In the genomic region with DNA sequence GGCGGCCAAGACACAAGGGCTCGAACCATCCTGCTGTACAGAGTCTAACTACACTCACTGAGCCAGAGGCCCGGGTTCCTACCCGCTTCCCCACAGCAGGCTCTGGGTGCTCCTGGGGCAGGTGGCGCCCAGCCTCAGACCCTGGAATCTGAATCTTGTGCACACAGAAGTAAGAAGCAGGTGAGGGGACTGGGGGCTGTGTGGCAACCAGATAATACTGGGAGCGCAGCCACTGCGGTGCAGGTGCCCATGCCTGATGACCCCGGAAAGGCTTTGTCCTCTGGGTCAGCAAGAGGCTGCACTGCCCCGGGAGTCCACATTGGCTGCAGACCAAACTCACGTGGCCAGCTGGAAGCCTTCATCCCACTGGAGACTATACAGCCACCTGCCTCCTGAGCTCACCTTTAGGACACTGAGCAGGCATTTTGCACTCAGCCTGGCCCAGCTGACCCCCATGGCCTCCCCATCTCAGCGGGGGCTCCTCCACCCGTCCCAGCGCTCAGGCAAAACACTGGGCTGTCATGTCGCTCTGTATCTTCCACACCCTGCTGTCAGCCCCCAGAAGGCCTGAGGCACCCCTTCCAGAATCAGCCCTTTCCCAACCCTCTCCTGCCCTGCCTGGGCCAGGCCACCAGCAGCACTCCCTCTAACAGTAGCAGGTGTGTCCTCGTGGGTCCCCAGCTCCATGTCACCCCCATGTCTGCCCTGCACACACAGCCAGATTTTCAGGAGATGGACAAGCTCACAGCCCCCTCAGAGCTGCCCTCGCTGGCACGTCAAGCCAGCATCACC, we compare ENCODE assay signal across 22 cellular contexts.
DNase-seq lines count a peak whose midpoint lies in the region; ATAC-seq, FAIRE-seq and TF ChIP-seq lines count a peak whose summit lies in the region.
"Had no signal": no experiment of that assay in that cellular context is flagged by ENCODE, and none has a peak within 500 bp of the region (broad histone marks: within the 10 kb centered on the region; RNA-seq: fewer than 3 reads in every experiment).

No MANE protein-coding gene starts in this region.

- intact Hi-C loops in kidney (cut with DNase I) (no loop called here), adrenal gland (cut with DNase I) (no loop called here)

- H3K4me3 ChIP-seq in BLaER1 (no peak overlapping the region), RWPE2 (ENCODE audit: severe bottlenecking) (no peak overlapping the region), kidney (ENCODE audit: low read length in 2 of 2) (no peak overlapping the region), osteoblast (ENCODE audit: insufficient read depth, low read length) (no peak overlapping the region), adrenal gland (no peak overlapping the region)
- H3K4me3 ChIP-seq: BLaER1 treated with 17β-estradiol and CSF1 and Interleukin-3, amounts not matched to agents 10 nM and 100 nM; GM23248; HAP-1 had no signal

- no peak for ATAC-seq in RWPE2 (ENCODE audit: low read depth)
- ATAC-seq: SK-N-SH treated with all-trans-retinoic acid at 6 μM for 48 hours had no signal

- WGBS in adrenal gland, 4 donors = 83 to 95% (median 87%) methylated on average over 6 to 17 of the region's 17 CpGs

- H4K20me1 ChIP-seq in BLaER1 (no peaks in the 10 kb centered on the region), osteoblast (ENCODE audit: insufficient read depth, low read length) (no peaks in the 10 kb centered on the region)

- no peaks in the 10 kb centered on the region for H3K27me3 ChIP-seq in BLaER1
- H3K27me3 ChIP-seq in RWPE2 (ENCODE audit: insufficient read depth, poor library complexity, severe bottlenecking) = no peaks in the 10 kb centered on the region
- H3K27me3 ChIP-seq in osteoblast (ENCODE audit: insufficient read depth, low read length) = no peaks in the 10 kb centered on the region
- H3K27me3 ChIP-seq in adrenal gland = no peaks in the 10 kb centered on the region
- H3K27me3 ChIP-seq: BLaER1 treated with 17β-estradiol and CSF1 and Interleukin-3, amounts not matched to agents 10 nM and 100 nM had no signal

- H3K79me2 ChIP-seq in osteoblast (ENCODE audit: insufficient read depth, low read length) = no peaks in the 10 kb centered on the region

- no peak overlapping the region for H3K9ac ChIP-seq in BLaER1
- no peak overlapping the region for H3K9ac ChIP-seq in kidney (ENCODE audit: low read length in 2 of 2)
- H3K9ac ChIP-seq: BLaER1 treated with 17β-estradiol and CSF1 and Interleukin-3, amounts not matched to agents 10 nM and 100 nM; GM23248 had no signal

- TF ChIP-seq CTCF in RWPE2 (IDR thresholded peaks at IDR 0.05; ENCODE audit: poor library complexity, severe bottlenecking) (no peak), kidney (IDR thresholded peaks at IDR 0.05; ENCODE audit: borderline replicate concordance, extremely low read depth, insufficient read depth) (no peak), osteoblast (IDR thresholded peaks at IDR 0.05; ENCODE audit: extremely low read depth, low read depth, low read length) (no peak), adrenal gland (IDR thresholded peaks at IDR 0.05) (no peak)

- no peak overlapping the region for H3K27ac ChIP-seq in BLaER1
- no peak overlapping the region for H3K27ac ChIP-seq in RWPE2 (ENCODE audit: poor library complexity, severe bottlenecking)
- H3K27ac ChIP-seq in kidney (ENCODE audit: low read depth in 2 of 2, low read length in 2 of 2) = no peak overlapping the region
- H3K27ac ChIP-seq in osteoblast (ENCODE audit: low read depth, low read length) = no peak overlapping the region
- H3K27ac ChIP-seq in adrenal gland = no peak overlapping the region
- H3K27ac ChIP-seq: BLaER1 treated with 17β-estradiol and CSF1 and Interleukin-3, amounts not matched to agents 10 nM and 100 nM; GM23248 had no signal

- H2AFZ ChIP-seq in osteoblast (ENCODE audit: low read length) = no peak overlapping the region
- H2AFZ ChIP-seq: GM23248 had no signal

- peak; percentile 36 for DNase-seq in RWPE2 (ENCODE audit: low spot score)
- DNase-seq in kidney = peak; percentile 70
- peak; percentile 72 for DNase-seq in osteoblast (ENCODE audit: insufficient read length, low spot score, missing footprints)
- DNase-seq in UCSD-AML1 (lab: John Stamatoyannopoulos, UW; ENCODE audit: unreplicated experiment) = no peak
- DNase-seq in OCI-M2 (lab: John Stamatoyannopoulos, UW; ENCODE audit: unreplicated experiment) = no peak
- no peak for DNase-seq in cerebellar cortex (ENCODE audit: low spot score)
- DNase-seq in adrenal gland = no peak
- DNase-seq: CD4-positive, alpha-beta T cell; GM23248; NCI-H1048; NCI-H1417; NCI-H1694; NCI-H2029 treated with DMSO at 0.1 percent for 48 hours; NCI-H526 treated with DMSO at 0.1 percent for 48 hours had no signal

- TF ChIP-seq POLR2A in adrenal gland (IDR thresholded peaks at IDR 0.05) = no peak

- FAIRE-seq in kidney (lab: Jason Lieb, UNC) = no peak
- FAIRE-seq: A204.1, D721Med, GM18507, RCC 7860 had no signal

- H3K9me3 ChIP-seq in BLaER1 = peaks cover 15% of the 10 kb centered on the region
- H3K9me3 ChIP-seq in RWPE2 (ENCODE audit: severe bottlenecking) = peaks cover 3% of the 10 kb centered on the region
- H3K9me3 ChIP-seq in kidney (ENCODE audit: control insufficient read depth in 1 of 2, low read length in 2 of 2) = peaks cover 4 to 7% of the 10 kb centered on the region in 2 donors
- H3K9me3 ChIP-seq in osteoblast (ENCODE audit: low read depth, low read length) = peaks cover 4% of the 10 kb centered on the region
- H3K9me3 ChIP-seq in adrenal gland (replicated peaks in 1 of 3) = peaks cover 0 to 3% (median 0%) of the 10 kb centered on the region in 3 donors

- H3K36me3 ChIP-seq in BLaER1 = no peaks in the 10 kb centered on the region
- no peaks in the 10 kb centered on the region for H3K36me3 ChIP-seq in RWPE2 (ENCODE audit: low read depth)
- no peaks in the 10 kb centered on the region for H3K36me3 ChIP-seq in kidney (ENCODE audit: control insufficient read depth in 1 of 2, insufficient read depth in 2 of 2, low read length in 2 of 2)
- no peaks in the 10 kb centered on the region for H3K36me3 ChIP-seq in osteoblast (ENCODE audit: insufficient read depth, low read length)
- H3K36me3 ChIP-seq in adrenal gland (replicated peaks in 1 of 2) = no peaks in the 10 kb centered on the region
- H3K36me3 ChIP-seq: BLaER1 treated with 17β-estradiol and CSF1 and Interleukin-3, amounts not matched to agents 10 nM and 100 nM; HAP-1 had no signal

- H3K4me1 ChIP-seq in BLaER1 (peaks cover 41% of the 10 kb centered on the region), RWPE2 (ENCODE audit: insufficient read depth, poor library complexity, severe bottlenecking) (no peaks in the 10 kb centered on the region), kidney (ENCODE audit: control insufficient read depth in 1 of 2, insufficient read depth in 1 of 2, low read depth in 1 of 2, low read length in 2 of 2) (no peaks in the 10 kb centered on the region), osteoblast (ENCODE audit: insufficient read depth, low read length) (no peaks in the 10 kb centered on the region), adrenal gland (replicated peaks in 1 of 2) (no peaks in the 10 kb centered on the region)
- H3K4me1 ChIP-seq: HAP-1 had no signal

- H3K4me2 ChIP-seq in BLaER1 (peak overlapping the region; percentile 71; the same call in 1 of the 2 replicates), osteoblast (ENCODE audit: insufficient read depth, low read length) (no peak overlapping the region)

Comparison
In these comparisons a context has a peak if more than half of its experiments do, and no peak if none do; other contexts are left out.
1. DNase-seq: peak in RWPE2 (single experiment), kidney (single experiment) and osteoblast (single experiment); none in UCSD-AML1 (single experiment), OCI-M2 (single experiment), cerebellar cortex (single experiment) and adrenal gland (0 of 7).